In the genomic region with DNA sequence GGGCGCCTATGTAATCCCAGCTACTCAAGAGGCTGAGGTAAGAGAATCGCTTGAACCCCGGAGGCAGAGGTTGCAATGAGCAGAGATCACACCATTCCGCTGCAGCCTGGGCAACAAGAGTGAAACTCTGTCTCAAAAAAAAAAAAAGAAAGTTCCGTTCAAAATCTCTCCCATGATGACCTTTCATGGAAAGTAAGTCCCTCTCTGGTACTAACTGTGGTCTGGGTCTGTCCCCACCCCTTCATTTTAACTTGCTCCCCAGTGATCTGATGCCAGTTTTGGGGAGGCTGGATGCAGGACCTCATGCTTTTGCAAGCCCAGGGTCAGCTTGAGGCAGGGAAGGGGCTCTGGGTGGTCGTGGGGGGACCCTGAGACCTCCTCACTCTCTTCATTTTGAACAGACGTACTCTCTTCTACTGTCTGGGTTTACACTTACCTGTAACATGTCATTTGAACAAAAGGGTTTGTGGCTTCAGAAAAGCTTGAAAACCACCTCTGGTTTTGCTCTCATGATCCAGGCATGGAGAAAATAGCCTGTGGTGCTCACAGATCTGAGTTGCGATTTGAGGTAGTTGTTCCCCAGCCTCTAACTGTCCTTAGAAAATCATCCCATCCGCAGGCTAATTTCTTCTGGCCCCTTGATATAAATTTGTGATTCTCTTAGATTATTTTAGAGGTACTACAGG, we compare ENCODE assay signal across 13 cellular contexts. TPM values are rescaled to one million over a fixed set of nuclear protein-coding genes. Genes with fewer than 3 reads are reported as not detected.
DNase-seq lines count a peak whose midpoint lies in the region; ATAC-seq and TF ChIP-seq lines count a peak whose summit lies in the region.
"Not testable (repeated sequence)": the region's sequence is repeated elsewhere in the genome, so short reads cannot be mapped to it uniquely, and the experiment has no call there.
"Had no signal": no experiment of that assay in that cellular context is flagged by ENCODE, and none has a peak within 500 bp of the region (broad histone marks: within the 10 kb centered on the region; RNA-seq: fewer than 3 reads in every experiment).

No MANE protein-coding gene starts in this region.

- POLR2A ChIA-PET in CD8-positive, alpha-beta T cell (lab: Charles Lee); activated CD8-positive, alpha-beta T cell treated with anti-CD3 and anti-CD28 coated beads, Interleukin-2, amount 10 ng/mL, durations not matched to agents 7 days and 5 days (lab: Charles Lee): not testable (repeated sequence)

- peak overlapping the region; percentile 22 for H2BK120ac ChIP-seq in trophoblast cell (ENCODE audit: insufficient read depth, low read length, poor library complexity)

- peaks cover 16% of the 10 kb centered on the region for H3K4me1 Mint-ChIP-seq in CD8-positive, alpha-beta T cell (ENCODE audit: low read depth)
- H3K4me1 Mint-ChIP-seq in activated CD8-positive, alpha-beta T cell treated with anti-CD3 and anti-CD28 coated beads, Interleukin-2, amount 10 ng/mL, durations not matched to agents 7 days and 5 days (ENCODE audit: low read depth), result peaks cover 25% of the 10 kb centered on the region
- H3K4me1 Mint-ChIP-seq in central memory CD8-positive, alpha-beta T cell, result not testable (repeated sequence)
- peaks cover 45% of the 10 kb centered on the region for H3K4me1 Mint-ChIP-seq in stimulated activated naive CD8-positive, alpha-beta T cell treated with anti-CD3 and anti-CD28 coated beads, Interleukin-15, amount 100 ng/mL, for 72 hours

- not testable (repeated sequence) for H3K4me3 ChIP-seq in CD8-positive, alpha-beta T cell (ENCODE audit: low read depth, low read length); KMS-11 (IDR thresholded peaks at IDR 0.05; ENCODE audit: insufficient read depth, low read depth, low read length); trophoblast cell (ENCODE audit: low read depth, low read length)

- not testable (repeated sequence) for H3K9me3 ChIP-seq in CD8-positive, alpha-beta T cell (ENCODE audit: low read length); trophoblast cell (ENCODE audit: insufficient read depth, low read depth, low read length)

- not testable (repeated sequence) for H4K20me1 ChIP-seq in KMS-11 (ENCODE audit: insufficient read depth)

- not testable (repeated sequence) for H3K36me3 ChIP-seq in CD8-positive, alpha-beta T cell (ENCODE audit: insufficient read depth, low read length); KMS-11 (ENCODE audit: insufficient read depth); trophoblast cell (ENCODE audit: control insufficient read depth in 1 of 2, insufficient read depth in 2 of 2, low read length in 2 of 2)

- H3K9ac ChIP-seq in KMS-11, result peak overlapping the region; percentile 66; the same call in 1 of the 2 replicates
- H3K9ac ChIP-seq in trophoblast cell (ENCODE audit: low read length), result not testable (repeated sequence)

- not testable (repeated sequence) for H4K12ac ChIP-seq in trophoblast cell (ENCODE audit: low read depth, low read length)

- CTCF ChIA-PET in CD8-positive, alpha-beta T cell (lab: Charles Lee); activated CD8-positive, alpha-beta T cell treated with anti-CD3 and anti-CD28 coated beads, Interleukin-2, amount 10 ng/mL, durations not matched to agents 7 days and 5 days (lab: Charles Lee): not testable (repeated sequence)

- not testable (repeated sequence) for H3K4me3 Mint-ChIP-seq in CD8-positive, alpha-beta T cell; central memory CD8-positive, alpha-beta T cell
- peak overlapping the region; percentile 18 for H3K4me3 Mint-ChIP-seq in activated CD8-positive, alpha-beta T cell treated with anti-CD3 and anti-CD28 coated beads, Interleukin-2, amount 10 ng/mL, durations not matched to agents 7 days and 5 days
- H3K4me3 Mint-ChIP-seq in stimulated activated naive CD8-positive, alpha-beta T cell treated with anti-CD3 and anti-CD28 coated beads, Interleukin-15, amount 100 ng/mL, for 72 hours, result peak overlapping the region; percentile 53 to 78

- not testable (repeated sequence) for H3K27ac ChIP-seq in CD8-positive, alpha-beta T cell (ENCODE audit: low read depth, low read length); trophoblast cell (ENCODE audit: low read depth, low read length)
- H3K27ac ChIP-seq in KMS-11, result peak overlapping the region; percentile 95

- not testable (repeated sequence) for H2BK12ac ChIP-seq in trophoblast cell (ENCODE audit: low read length)

- peak; percentile 49 for ATAC-seq in CD8-positive, alpha-beta T cell
- peak; percentile 54 for ATAC-seq in activated CD8-positive, alpha-beta T cell treated with anti-CD3 and anti-CD28 coated beads, Interleukin-2, amount 10 ng/mL, durations not matched to agents 7 days and 5 days
- ATAC-seq in activated naive CD4-positive, alpha-beta T cell treated with anti-CD3 and anti-CD28 coated beads, Interleukin-2, amount 50 U/mL, for 72 hours, result peak; percentile 44 to 55
- ATAC-seq in central memory CD8-positive, alpha-beta T cell (replicated peaks; ENCODE audit: extremely low read depth, poor library complexity, severe bottlenecking), result peak; percentile 19
- peak; percentile 87 for ATAC-seq in stimulated activated naive CD8-positive, alpha-beta T cell treated with anti-CD3 and anti-CD28 coated beads, Interleukin-15, amount 100 ng/mL, for 72 hours

- not testable (repeated sequence) for H3K79me1 ChIP-seq in trophoblast cell (ENCODE audit: low read length)

- not testable (repeated sequence) for H3K36me3 Mint-ChIP-seq in CD8-positive, alpha-beta T cell; activated CD8-positive, alpha-beta T cell treated with anti-CD3 and anti-CD28 coated beads, Interleukin-2, amount 10 ng/mL, durations not matched to agents 7 days and 5 days (ENCODE audit: low read depth); activated naive CD4-positive, alpha-beta T cell treated with anti-CD3 and anti-CD28 coated beads, Interleukin-2, amount 50 U/mL, for 72 hours; central memory CD8-positive, alpha-beta T cell (ENCODE audit: insufficient read depth)

- TF ChIP-seq CTCF in CD8-positive, alpha-beta T cell (IDR thresholded peaks at IDR 0.05); KMS-11 (conservative IDR thresholded peaks at IDR 0.05; ENCODE audit: low read depth, low read length): not testable (repeated sequence)

- H3K9me3 Mint-ChIP-seq in CD8-positive, alpha-beta T cell; activated CD8-positive, alpha-beta T cell treated with anti-CD3 and anti-CD28 coated beads, Interleukin-2, amount 10 ng/mL, durations not matched to agents 7 days and 5 days (ENCODE audit: insufficient read depth); activated naive CD4-positive, alpha-beta T cell treated with anti-CD3 and anti-CD28 coated beads, Interleukin-2, amount 50 U/mL, for 72 hours; central memory CD8-positive, alpha-beta T cell; stimulated activated naive CD8-positive, alpha-beta T cell treated with anti-CD3 and anti-CD28 coated beads, Interleukin-15, amount 100 ng/mL, for 72 hours: not testable (repeated sequence)

- H4K91ac ChIP-seq in trophoblast cell (ENCODE audit: low read depth, low read length), result not testable (repeated sequence)

- not testable (repeated sequence) for H2BK5ac ChIP-seq in trophoblast cell (ENCODE audit: low read depth, low read length, poor library complexity)

- not testable (repeated sequence) for H3K4me1 ChIP-seq in CD8-positive, alpha-beta T cell (ENCODE audit: insufficient read depth, low read length); trophoblast cell (ENCODE audit: control insufficient read depth in 1 of 2, insufficient read depth in 2 of 2, low read length in 2 of 2)
- H3K4me1 ChIP-seq in KMS-11 (ENCODE audit: low read depth, poor library complexity, severe bottlenecking), result peaks cover 69% of the 10 kb centered on the region

- H3K4me2 ChIP-seq in KMS-11, result peak overlapping the region; percentile 33; the same call in 1 of the 2 replicates
- not testable (repeated sequence) for H3K4me2 ChIP-seq in trophoblast cell (ENCODE audit: low read length)

- intact Hi-C loops in CD8-positive, alpha-beta T cell (cut with DNase I, micrococcal nuclease), result not testable (repeated sequence)

- no CpG with 5 or more reads among the region's 9 CpGs for WGBS in trophoblast cell (ENCODE audit: extremely low coverage, insufficient coverage, insufficient read length)

- not testable (repeated sequence) for H3K18ac ChIP-seq in trophoblast cell (ENCODE audit: low read length)

- not testable (repeated sequence) for H3K23ac ChIP-seq in trophoblast cell (ENCODE audit: low read length)

- H3K14ac ChIP-seq in trophoblast cell (ENCODE audit: low read length), result not testable (repeated sequence)

- H3K27ac Mint-ChIP-seq in CD8-positive, alpha-beta T cell, result peak overlapping the region; percentile 60
- H3K27ac Mint-ChIP-seq in activated CD8-positive, alpha-beta T cell treated with anti-CD3 and anti-CD28 coated beads, Interleukin-2, amount 10 ng/mL, durations not matched to agents 7 days and 5 days, result peak overlapping the region; percentile 76
- H3K27ac Mint-ChIP-seq in activated naive CD4-positive, alpha-beta T cell treated with anti-CD3 and anti-CD28 coated beads, Interleukin-2, amount 50 U/mL, for 72 hours; central memory CD8-positive, alpha-beta T cell (ENCODE audit: low read depth): not testable (repeated sequence)
- peak overlapping the region; percentile 93 for H3K27ac Mint-ChIP-seq in stimulated activated naive CD8-positive, alpha-beta T cell treated with anti-CD3 and anti-CD28 coated beads, Interleukin-15, amount 100 ng/mL, for 72 hours

- H3K4ac ChIP-seq in trophoblast cell (ENCODE audit: low read depth, low read length), result not testable (repeated sequence)

- not testable (repeated sequence) for H2AK5ac ChIP-seq in trophoblast cell (ENCODE audit: low read length)

- H3K27me3 Mint-ChIP-seq in CD8-positive, alpha-beta T cell (ENCODE audit: low read depth); activated CD8-positive, alpha-beta T cell treated with anti-CD3 and anti-CD28 coated beads, Interleukin-2, amount 10 ng/mL, durations not matched to agents 7 days and 5 days (ENCODE audit: low read depth); central memory CD8-positive, alpha-beta T cell; stimulated activated naive CD8-positive, alpha-beta T cell treated with anti-CD3 and anti-CD28 coated beads, Interleukin-15, amount 100 ng/mL, for 72 hours: not testable (repeated sequence)

- not testable (repeated sequence) for H3K27me3 ChIP-seq in CD8-positive, alpha-beta T cell (ENCODE audit: insufficient read depth, low read length); KMS-11 (ENCODE audit: insufficient read depth, low read depth); trophoblast cell (ENCODE audit: insufficient read depth, low read length)

- H4K8ac ChIP-seq in trophoblast cell (ENCODE audit: low read depth, low read length), result not testable (repeated sequence)

- not testable (repeated sequence) for H3K79me2 ChIP-seq in KMS-11 (ENCODE audit: insufficient read depth, low read depth); trophoblast cell (ENCODE audit: control insufficient read depth, insufficient read depth, low read length, poor library complexity)

- not testable (repeated sequence) for DNase-seq in CD8-positive, alpha-beta T cell; activated CD8-positive, alpha-beta T cell treated with anti-CD3 and anti-CD28 coated beads, Interleukin-2, amount 10 ng/mL, durations not matched to agents 7 days and 5 days; activated naive CD4-positive, alpha-beta T cell treated with anti-CD3 and anti-CD28 coated beads, Interleukin-2, amount 50 U/mL, for 72 hours (ENCODE audit: low spot score in 2 of 2); central memory CD8-positive, alpha-beta T cell (ENCODE audit: low spot score in 2 of 2); trophoblast cell
- DNase-seq in RPMI8226, result peak; percentile 39
- DNase-seq in stimulated activated naive CD8-positive, alpha-beta T cell treated with anti-CD3 and anti-CD28 coated beads, Interleukin-15, amount 100 ng/mL, for 72 hours, result peak; percentile 27 to 42

- H2AFZ ChIP-seq in KMS-11 (ENCODE audit: low read depth); trophoblast cell (ENCODE audit: insufficient read depth, low read length, poor library complexity): not testable (repeated sequence)

RNA-seq across cellular contexts. Expression of a gene that starts 19.0 kb away (rescaled TPM):
- 1 to 10 TPM; 4.4 to 5.0 TPM for total RNA-seq in CD8-positive, alpha-beta T cell
- 1 to 10 TPM; 3.6 to 3.7 TPM for total RNA-seq in activated CD8-positive, alpha-beta T cell treated with anti-CD3 and anti-CD28 coated beads, Interleukin-2, amount 10 ng/mL, durations not matched to agents 7 days and 5 days
- total RNA-seq in activated naive CD4-positive, alpha-beta T cell treated with anti-CD3 and anti-CD28 coated beads, Interleukin-2, amount 50 U/mL, for 72 hours, result under 1 TPM in 1 of 2 donors, not detected in 1; 0.76 TPM
- 0.03 and 0.04 TPM in 2 replicates for polyA plus RNA-seq in trophoblast cell (2013)
- total RNA-seq: H7, HFFc6, HT1080 had no signal
- polyA plus RNA-seq: A549, BJ had no signal

RNA-seq across cellular contexts. Expression of a gene that starts 37.9 kb away (rescaled TPM):
- under 1 TPM; 0.28 to 0.43 TPM for total RNA-seq in CD8-positive, alpha-beta T cell
- under 1 TPM; 0.24 to 0.31 TPM for total RNA-seq in activated CD8-positive, alpha-beta T cell treated with anti-CD3 and anti-CD28 coated beads, Interleukin-2, amount 10 ng/mL, durations not matched to agents 7 days and 5 days
- total RNA-seq in activated naive CD4-positive, alpha-beta T cell treated with anti-CD3 and anti-CD28 coated beads, Interleukin-2, amount 50 U/mL, for 72 hours, result under 1 TPM in 1 of 2 donors, not detected in 1; 0.48 TPM
- polyA plus RNA-seq in trophoblast cell (2013), result 0.12 and 0.14 TPM in 2 replicates

Comparison
In these comparisons a context has a peak if more than half of its experiments do, and no peak if none do; other contexts are left out.
1. ATAC-seq: peak in every context shown above with its lines; median percentile 87 in stimulated activated naive CD8-positive, alpha-beta T cell treated with anti-CD3 and anti-CD28 coated beads, Interleukin-15, amount 100 ng/mL, for 72 hours; 54 in activated CD8-positive, alpha-beta T cell treated with anti-CD3 and anti-CD28 coated beads, Interleukin-2, amount 10 ng/mL, durations not matched to agents 7 days and 5 days; 50 in activated naive CD4-positive, alpha-beta T cell treated with anti-CD3 and anti-CD28 coated beads, Interleukin-2, amount 50 U/mL, for 72 hours; 49 in CD8-positive, alpha-beta T cell; 19 in central memory CD8-positive, alpha-beta T cell.